In the genomic region with DNA sequence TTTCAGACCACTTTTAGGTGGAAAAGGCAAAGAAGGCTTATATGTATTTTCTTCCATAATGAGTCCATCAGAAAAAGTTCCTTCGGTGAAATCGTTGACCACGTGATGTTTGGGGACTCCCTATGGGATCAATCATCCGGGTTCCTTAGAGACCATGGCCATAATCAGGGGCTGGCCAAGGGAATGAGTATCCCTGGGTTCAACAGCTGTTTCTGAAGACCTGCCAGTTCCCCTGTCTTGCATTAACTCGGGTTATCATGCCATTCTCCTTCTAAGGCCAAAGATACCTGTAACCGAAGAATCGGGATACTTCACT, we compare ENCODE assay signal across 11 cellular contexts.
"Had no signal": no experiment of that assay in that cellular context is flagged by ENCODE, and none has a peak within 500 bp of the region (broad histone marks: within the 10 kb centered on the region; RNA-seq: fewer than 3 reads in every experiment).

No MANE protein-coding gene starts in this region.

- H3K36me3 ChIP-seq: sigmoid colon, spleen, suprapubic skin, upper lobe of left lung had no signal

- H3K27ac ChIP-seq: psoas muscle, sigmoid colon, spleen, suprapubic skin, upper lobe of left lung had no signal

- H3K9me3 ChIP-seq: psoas muscle, sigmoid colon, spleen, suprapubic skin, upper lobe of left lung had no signal

- H3K4me1 Mint-ChIP-seq: nephron had no signal

- H3K27ac Mint-ChIP-seq: activated naive CD4-positive, alpha-beta T cell treated with anti-CD3 and anti-CD28 coated beads, Interleukin-2, amount 50 U/mL, for 72 hours; nephron; stimulated activated naive CD8-positive, alpha-beta T cell treated with anti-CD3 and anti-CD28 coated beads, Interleukin-15, Interleukin-2, amounts not matched to agents 100 ng/mL and 50 ng/mL, for 24 hours had no signal

- H3K27me3 ChIP-seq: upper lobe of left lung had no signal

- ATAC-seq: esophagus mucosa had no signal

- H3K27me3 Mint-ChIP-seq: stimulated activated naive CD8-positive, alpha-beta T cell treated with anti-CD3 and anti-CD28 coated beads, Interleukin-15, Interleukin-2, amounts not matched to agents 100 ng/mL and 50 ng/mL, for 24 hours had no signal

- DNase-seq: occipital lobe, sigmoid colon, spleen had no signal

- H3K4me3 ChIP-seq: psoas muscle, sigmoid colon, spleen, suprapubic skin, upper lobe of left lung had no signal

- H3K4me3 Mint-ChIP-seq: activated T-cell treated with anti-CD3 and anti-CD28 coated beads, Interleukin-2, amount 50 U/mL, for 4 hours; nephron; stimulated activated naive CD8-positive, alpha-beta T cell treated with anti-CD3 and anti-CD28 coated beads, Interleukin-15, Interleukin-2, amounts not matched to agents 100 ng/mL and 50 ng/mL, for 24 hours had no signal

- H3K4me1 ChIP-seq: psoas muscle, sigmoid colon, suprapubic skin had no signal

- H3K9me3 Mint-ChIP-seq: activated T-cell treated with anti-CD3 and anti-CD28 coated beads, Interleukin-2, amount 50 U/mL, for 4 hours; stimulated activated naive CD8-positive, alpha-beta T cell treated with anti-CD3 and anti-CD28 coated beads, Interleukin-15, Interleukin-2, amounts not matched to agents 100 ng/mL and 50 ng/mL, for 24 hours had no signal
